8 cellular contexts compared by ENCODE assay signal in the genomic region with DNA sequence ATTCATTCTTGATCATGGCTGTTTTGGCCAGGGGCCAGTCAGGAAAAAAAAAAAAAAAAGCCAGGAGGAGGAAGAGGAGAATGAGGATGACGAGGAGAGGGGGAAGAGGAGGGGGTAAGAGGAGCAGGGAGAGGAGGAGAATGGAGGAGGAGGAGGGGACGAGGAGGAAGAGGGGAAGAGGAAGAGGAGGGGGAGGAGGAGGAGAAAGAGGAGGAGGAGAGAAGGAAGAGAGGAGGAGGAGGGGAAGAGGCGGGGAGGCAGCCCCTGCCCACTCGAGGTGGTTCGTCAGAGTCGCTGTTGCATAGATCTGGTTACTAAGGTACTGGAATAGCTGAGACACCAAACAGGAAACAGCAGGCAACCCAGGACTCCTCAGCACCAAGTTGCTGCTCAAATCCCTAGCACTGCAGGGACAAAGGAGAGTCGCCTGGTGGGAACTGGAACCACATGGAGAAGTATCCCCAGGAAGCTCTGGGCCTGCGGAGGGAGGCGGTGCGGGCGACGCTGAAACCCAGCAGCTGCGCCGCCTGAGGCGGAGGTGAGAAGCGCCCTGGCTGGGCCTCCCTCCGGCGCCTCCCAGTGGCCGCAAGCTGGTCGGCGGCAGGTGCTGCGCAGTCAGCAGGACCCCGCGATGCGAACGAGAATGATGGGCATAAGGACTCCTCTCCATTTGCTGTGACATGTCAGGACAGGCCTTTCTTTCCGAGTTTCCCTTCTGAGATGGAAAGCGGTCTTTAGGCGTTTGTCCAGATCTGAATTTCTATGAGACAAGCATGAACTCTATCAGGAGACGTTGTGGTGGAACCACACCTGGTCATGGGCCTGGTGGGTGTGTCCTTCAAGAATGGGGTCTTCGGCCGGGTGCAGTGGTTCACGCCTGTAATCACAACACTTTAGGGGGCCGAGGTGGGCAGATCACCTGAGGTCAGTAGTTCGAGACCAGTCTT. TPM values are rescaled to one million over a fixed set of nuclear protein-coding genes. Genes with fewer than 3 reads are reported as not detected.
A peak's percentile ranks its signal among the peaks of the same experiment; 100 is the strongest.
DNase-seq lines count a peak whose midpoint lies in the region; ATAC-seq lines count a peak whose summit lies in the region.

No MANE protein-coding gene starts in this region.

- H3K9me3 Mint-ChIP-seq in activated naive CD4-positive, alpha-beta T cell treated with anti-CD3 and anti-CD28 coated beads for 36 hours = no peaks in the 10 kb centered on the region

- H3K27ac ChIP-seq in SJCRH30 (no peak overlapping the region), subcutaneous abdominal adipose tissue (ENCODE audit: low read depth, low read length) (peak overlapping the region; percentile 98)

- H3K27me3 ChIP-seq in SJCRH30 = no peaks in the 10 kb centered on the region
- no peaks in the 10 kb centered on the region for H3K27me3 ChIP-seq in subcutaneous abdominal adipose tissue (ENCODE audit: control insufficient read depth in 5 of 5, insufficient read depth in 4 of 5, low read length in 5 of 5)

- peak; percentile 93 for DNase-seq in AG20443 (ENCODE audit: low spot score)
- DNase-seq in HuH-7 (ENCODE audit: low spot score) = peak; percentile 46
- DNase-seq in SJCRH30 = peak; percentile 39 to 59
- peak; percentile 82 for DNase-seq in activated naive CD4-positive, alpha-beta T cell treated with anti-CD3 and anti-CD28 coated beads for 36 hours
- peak; percentile 83 for DNase-seq in germinal center (ENCODE audit: low spot score)
- DNase-seq in nucleus accumbens (lab: John Stamatoyannopoulos, UW) = peak in 48 of 56 donors; percentile 15 to 84 (median 54)

- intact Hi-C loops in activated naive CD4-positive, alpha-beta T cell treated with anti-CD3 and anti-CD28 coated beads for 36 hours (cut with micrococcal nuclease) = loop anchor here (1.0 kb wide), 2 partner anchors 72 to 142 kb away; no protein-coding TSS in a partner anchor

- H3K36me3 ChIP-seq in SJCRH30 (no peaks in the 10 kb centered on the region), subcutaneous abdominal adipose tissue (ENCODE audit: control insufficient read depth in 5 of 5, insufficient read depth in 5 of 5, low read length in 5 of 5) (no peaks in the 10 kb centered on the region)

- H3K4me3 ChIP-seq in SJCRH30 = no peak overlapping the region
- H3K4me3 ChIP-seq in subcutaneous abdominal adipose tissue (ENCODE audit: low read depth in 1 of 5, low read length in 5 of 5) = peak overlapping the region; percentile 44 to 65 (median 54)

- H3K9me3 ChIP-seq in SJCRH30 (replicated peaks) (no peaks in the 10 kb centered on the region), subcutaneous abdominal adipose tissue (ENCODE audit: control insufficient read depth in 5 of 5, low read length in 5 of 5) (no peaks in the 10 kb centered on the region)

- peak; percentile 69 for ATAC-seq in GM19395 (IDR thresholded peaks at IDR 0.05; ENCODE audit: unreplicated experiment)

- H3K4me1 Mint-ChIP-seq in activated naive CD4-positive, alpha-beta T cell treated with anti-CD3 and anti-CD28 coated beads for 36 hours (ENCODE audit: low read depth) = peaks cover 17% of the 10 kb centered on the region

- H3K4me3 Mint-ChIP-seq in activated naive CD4-positive, alpha-beta T cell treated with anti-CD3 and anti-CD28 coated beads for 36 hours = peak overlapping the region; percentile 48

- H3K9ac ChIP-seq in subcutaneous abdominal adipose tissue (ENCODE audit: low read length in 5 of 5) = peak overlapping the region; percentile 12 to 64 (median 48)

- no peaks in the 10 kb centered on the region for H3K4me1 ChIP-seq in SJCRH30
- peaks cover 8 to 45% (median 37%) of the 10 kb centered on the region in 5 donors for H3K4me1 ChIP-seq in subcutaneous abdominal adipose tissue (ENCODE audit: control insufficient read depth in 5 of 5, insufficient read depth in 5 of 5, low read length in 5 of 5)

- no peaks in the 10 kb centered on the region for H3K27me3 Mint-ChIP-seq in activated naive CD4-positive, alpha-beta T cell treated with anti-CD3 and anti-CD28 coated beads for 36 hours (ENCODE audit: low read depth)

- no peaks in the 10 kb centered on the region for H3K36me3 Mint-ChIP-seq in activated naive CD4-positive, alpha-beta T cell treated with anti-CD3 and anti-CD28 coated beads for 36 hours (ENCODE audit: low read depth)

- CTCF ChIA-PET in activated naive CD4-positive, alpha-beta T cell treated with anti-CD3 and anti-CD28 coated beads for 36 hours (lab: Charles Lee) = interaction anchor here (0.7 to 9.2 kb wide), 26 partner anchors 10 to 304 kb away, joined by 3 to 181 read pairs (median 4); a partner anchor contains a TSS

- H3K27ac Mint-ChIP-seq in activated naive CD4-positive, alpha-beta T cell treated with anti-CD3 and anti-CD28 coated beads for 36 hours = peak overlapping the region; percentile 41

RNA-seq across cellular contexts. Expression of a gene that starts 17.5 kb away (rescaled TPM):
- not detected in 2 replicates for total RNA-seq in SJCRH30 (2014; rRNA removed; shearing (Covaris generic))
- total RNA-seq in activated naive CD4-positive, alpha-beta T cell treated with anti-CD3 and anti-CD28 coated beads for 36 hours = not detected
